In the genomic region with DNA sequence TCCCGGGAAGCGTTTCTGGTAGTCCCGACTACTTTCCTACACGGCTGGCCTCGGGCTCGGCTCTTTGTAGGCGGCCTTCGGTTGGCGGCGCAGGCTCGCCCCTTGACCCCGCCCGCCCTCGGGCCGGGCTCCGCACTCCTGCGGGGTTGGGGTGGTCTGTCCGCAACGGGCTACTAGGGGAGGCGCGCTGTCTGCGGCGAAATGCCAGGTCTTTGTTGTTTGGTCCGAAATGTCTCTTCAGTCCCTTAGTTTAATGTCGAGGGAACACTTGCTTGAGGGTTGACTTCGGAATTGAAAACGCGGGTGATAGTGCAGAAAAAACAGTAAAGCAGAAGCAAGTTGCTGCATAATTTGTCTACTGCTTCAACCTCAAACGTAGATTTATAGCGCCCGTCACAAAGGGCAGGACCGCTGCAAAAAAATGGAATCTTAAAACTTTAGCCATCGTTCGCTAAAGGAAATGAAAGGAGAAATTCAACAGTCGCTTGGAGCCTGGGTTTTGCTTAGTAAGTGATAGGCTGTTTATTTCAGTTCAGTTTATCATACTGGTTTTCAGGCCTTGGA, we compare ENCODE assay signal across 7 cellular contexts. TPM values are rescaled to one million over a fixed set of nuclear protein-coding genes. Genes with fewer than 3 reads are reported as not detected.
DNase-seq lines count a peak whose midpoint lies in the region; ATAC-seq, FAIRE-seq and TF ChIP-seq lines count a peak whose summit lies in the region.

No MANE protein-coding gene starts in this region.

- H3K27me3 Mint-ChIP-seq in astrocyte (ENCODE audit: low read depth, unreplicated experiment), result no peaks in the 10 kb centered on the region

- H3K4me3 Mint-ChIP-seq in astrocyte (ENCODE audit: unreplicated experiment), result peak overlapping the region; percentile 99

- peaks cover 9% of the 10 kb centered on the region for H3K36me3 ChIP-seq in astrocyte (ENCODE audit: insufficient read depth, low read length)

- peaks cover 29% of the 10 kb centered on the region for H3K4me1 Mint-ChIP-seq in astrocyte (ENCODE audit: low read depth, unreplicated experiment)

- H3K27ac Mint-ChIP-seq in astrocyte (ENCODE audit: unreplicated experiment), result peak overlapping the region; percentile 82

- H4K20me1 ChIP-seq in astrocyte (ENCODE audit: insufficient read depth, low read length), result peaks cover 22% of the 10 kb centered on the region

- H3K4me3 ChIP-seq in astrocyte (ENCODE audit: insufficient read depth, low read depth, low read length), result peak overlapping the region; percentile 85

- FAIRE-seq in H54 (lab: Jason Lieb, UNC), result no peak
- FAIRE-seq in astrocyte (lab: Jason Lieb, UNC), result no peak

- DNase-seq in H54 (ENCODE audit: insufficient read length, low spot score) (peak; percentile 9), LHCN-M2 (ENCODE audit: low read depth) (peak; percentile 34), astrocyte (ENCODE audit: low read depth) (peak; percentile 32), kidney glomerular epithelial cell (lab: John Stamatoyannopoulos, UW) (peak; percentile 52), GOT3 (lab: John Stamatoyannopoulos, UW) (no peak)

- peaks cover 4% of the 10 kb centered on the region for H3K36me3 Mint-ChIP-seq in astrocyte (ENCODE audit: low read depth, unreplicated experiment)

- no peak for TF ChIP-seq CTCF in astrocyte (IDR thresholded peaks at IDR 0.05; ENCODE audit: insufficient read depth, low read depth, low read length)

- peaks cover 26% of the 10 kb centered on the region for H3K4me1 ChIP-seq in astrocyte (ENCODE audit: insufficient read depth, low read length)

- H3K27me3 ChIP-seq in astrocyte (ENCODE audit: insufficient read depth, low read length), result no peaks in the 10 kb centered on the region

- no peak for TF ChIP-seq POLR2A in GM18505 (IDR thresholded peaks at IDR 0.05; ENCODE audit: borderline replicate concordance, extremely low read depth, insufficient read depth, insufficient read length)
- no peak for TF ChIP-seq POLR2A in H54 (IDR thresholded peaks at IDR 0.05; ENCODE audit: low read depth, low read length)

- peak overlapping the region; percentile 96 for H3K27ac ChIP-seq in astrocyte (ENCODE audit: low read depth, low read length)
- peak overlapping the region; percentile 83 for H3K27ac ChIP-seq in temporal lobe (ENCODE audit: low read depth, low read length)

- ATAC-seq in GM18505 (IDR thresholded peaks at IDR 0.05; ENCODE audit: unreplicated experiment), result peak; percentile 48

- H3K4me2 ChIP-seq in astrocyte (ENCODE audit: low read length), result peak overlapping the region; percentile 94

- H3K9me3 ChIP-seq in astrocyte (ENCODE audit: insufficient read depth, low read depth, low read length), result no peaks in the 10 kb centered on the region

- H2AFZ ChIP-seq in astrocyte (ENCODE audit: low read depth, low read length), result peak overlapping the region; percentile 90

- H3K9me3 Mint-ChIP-seq in astrocyte (ENCODE audit: unreplicated experiment), result no peaks in the 10 kb centered on the region

- peak overlapping the region; percentile 96 for H3K9ac ChIP-seq in astrocyte (ENCODE audit: low read length)

- H3K79me2 ChIP-seq in astrocyte (ENCODE audit: insufficient read depth, low read length), result peaks cover 96% of the 10 kb centered on the region

RNA-seq across cellular contexts. Expression of a gene that starts 0.4 kb away (rescaled TPM):
- total RNA-seq in LHCN-M2 (2014; rRNA removed) (120 and 141 TPM in 2 replicates), astrocyte (68.8 and 74.6 TPM in 2 replicates), temporal lobe (42.0 TPM)
- polyA plus RNA-seq in LHCN-M2 (2012), result 45.2 TPM

RNA-seq across cellular contexts. Expression of a gene that starts 0.5 kb away (rescaled TPM):
- total RNA-seq in LHCN-M2 (2014; rRNA removed) (39.6 and 41.6 TPM in 2 replicates), astrocyte (57.2 and 62.8 TPM in 2 replicates), temporal lobe (20.2 TPM)
- 16.0 TPM for polyA plus RNA-seq in LHCN-M2 (2012)

RNA-seq across cellular contexts. Expression of a gene that starts 19.5 kb away (rescaled TPM):
- total RNA-seq in LHCN-M2 (2014; rRNA removed) (2.5 and 3.0 TPM in 2 replicates), astrocyte (6.2 and 6.7 TPM in 2 replicates), temporal lobe (6.4 TPM)
- polyA plus RNA-seq in LHCN-M2 (2012), result 0.79 TPM
